8 cellular contexts compared by ENCODE assay signal in the genomic region with DNA sequence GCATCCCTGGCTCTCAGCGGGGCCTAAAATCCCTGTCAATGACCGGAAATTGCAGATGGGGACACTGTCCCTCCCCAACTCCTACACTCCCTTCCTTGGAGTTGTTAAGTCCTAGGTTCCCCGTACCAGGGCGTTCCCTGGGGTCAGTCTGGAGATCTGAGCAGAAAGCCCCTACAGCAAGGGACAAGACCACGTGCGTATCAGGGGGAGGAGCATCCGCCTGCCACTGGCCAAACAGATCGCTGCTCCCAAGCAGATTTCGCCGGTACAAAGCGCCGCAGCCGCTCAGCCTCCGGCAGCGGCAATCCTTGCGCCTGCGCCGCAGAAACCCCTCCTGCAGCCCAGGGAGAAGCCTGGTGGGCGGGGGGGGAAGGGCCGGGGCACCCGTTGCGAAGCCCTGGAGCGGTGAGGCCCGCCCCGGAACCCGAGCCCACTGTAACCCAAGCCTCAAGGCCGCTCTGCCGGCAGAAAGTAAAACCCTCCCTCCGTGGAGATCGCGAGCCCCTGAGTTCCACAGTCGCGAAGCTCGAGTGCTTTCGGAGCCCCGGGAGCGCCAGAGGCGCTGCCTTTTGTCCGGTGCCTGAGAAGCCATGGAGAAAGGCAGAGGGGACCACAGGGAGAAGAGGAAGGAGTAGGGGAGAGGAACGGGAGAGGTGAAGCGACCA. TPM values are rescaled to one million over a fixed set of nuclear protein-coding genes. Genes with fewer than 3 reads are reported as not detected.
A peak's percentile ranks its signal among the peaks of the same experiment; 100 is the strongest.
DNase-seq lines count a peak whose midpoint lies in the region; ATAC-seq and TF ChIP-seq lines count a peak whose summit lies in the region.

No MANE protein-coding gene starts in this region.

- no peaks in the 10 kb centered on the region for H3K27me3 ChIP-seq in HAP-1 (ENCODE audit: low read depth)

- no peak for TF ChIP-seq CTCF in endothelial cell (IDR thresholded peaks at IDR 0.05; ENCODE audit: unreplicated experiment)
- TF ChIP-seq CTCF in progenitor cell of endocrine pancreas (IDR thresholded peaks at IDR 0.05; ENCODE audit: unreplicated experiment), result no peak

- peak overlapping the region; percentile 78 for H3K4me3 Mint-ChIP-seq in endothelial cell (ENCODE audit: unreplicated experiment)
- peak overlapping the region; percentile 58 for H3K4me3 Mint-ChIP-seq in progenitor cell of endocrine pancreas (ENCODE audit: low read depth)
- H3K4me3 Mint-ChIP-seq in stimulated activated naive CD8-positive, alpha-beta T cell treated with anti-CD3 and anti-CD28 coated beads, Interleukin-15, amount 100 ng/mL, for 72 hours, result no peak overlapping the region
- H3K4me3 Mint-ChIP-seq in activated naive CD8-positive, alpha-beta T cell treated with anti-CD3 and anti-CD28 coated beads, Interleukin-2, amount 50 U/mL, for 24 hours, result no peak overlapping the region

- H3K4me3 ChIP-seq in HAP-1, result peak overlapping the region; percentile 74

- H3K27me3 Mint-ChIP-seq in endothelial cell (ENCODE audit: unreplicated experiment) (peaks cover 30% of the 10 kb centered on the region), progenitor cell of endocrine pancreas (peaks cover 78% of the 10 kb centered on the region)
- peaks cover 84% of the 10 kb centered on the region for H3K27me3 Mint-ChIP-seq in stimulated activated naive CD8-positive, alpha-beta T cell treated with anti-CD3 and anti-CD28 coated beads, Interleukin-15, amount 100 ng/mL, for 72 hours
- peaks cover 67% of the 10 kb centered on the region for H3K27me3 Mint-ChIP-seq in activated naive CD8-positive, alpha-beta T cell treated with anti-CD3 and anti-CD28 coated beads, Interleukin-2, amount 50 U/mL, for 24 hours

- in situ Hi-C loops in HAP-1 (cut with MboI; ENCODE audit: low sequenced_read_pairs), result no loop called here

- peaks cover 12% of the 10 kb centered on the region for H3K36me3 Mint-ChIP-seq in endothelial cell (ENCODE audit: low read depth, unreplicated experiment)
- no peaks in the 10 kb centered on the region for H3K36me3 Mint-ChIP-seq in progenitor cell of endocrine pancreas (ENCODE audit: insufficient read depth)
- peaks cover 4% of the 10 kb centered on the region for H3K36me3 Mint-ChIP-seq in activated naive CD8-positive, alpha-beta T cell treated with anti-CD3 and anti-CD28 coated beads, Interleukin-2, amount 50 U/mL, for 24 hours (ENCODE audit: low read depth)

- no peaks in the 10 kb centered on the region; the same call in 1 of the 2 replicates for H3K36me3 ChIP-seq in HAP-1 (replicated peaks)

- ATAC-seq in HG03139 (IDR thresholded peaks at IDR 0.05; ENCODE audit: unreplicated experiment), result no peak
- ATAC-seq in stimulated activated naive CD8-positive, alpha-beta T cell treated with anti-CD3 and anti-CD28 coated beads, Interleukin-15, amount 100 ng/mL, for 72 hours, result no peak
- no peak for ATAC-seq in activated naive CD8-positive, alpha-beta T cell treated with anti-CD3 and anti-CD28 coated beads, Interleukin-2, amount 50 U/mL, for 24 hours

- no peaks in the 10 kb centered on the region; the same call in 1 of the 2 replicates for H3K9me3 ChIP-seq in HAP-1

- H3K9me3 Mint-ChIP-seq in endothelial cell (ENCODE audit: unreplicated experiment) (no peaks in the 10 kb centered on the region), progenitor cell of endocrine pancreas (ENCODE audit: low read depth) (no peaks in the 10 kb centered on the region)
- H3K9me3 Mint-ChIP-seq in stimulated activated naive CD8-positive, alpha-beta T cell treated with anti-CD3 and anti-CD28 coated beads, Interleukin-15, amount 100 ng/mL, for 72 hours, result peaks cover 7 to 11% of the 10 kb centered on the region in 2 donors
- H3K9me3 Mint-ChIP-seq in activated naive CD8-positive, alpha-beta T cell treated with anti-CD3 and anti-CD28 coated beads, Interleukin-2, amount 50 U/mL, for 24 hours, result no peaks in the 10 kb centered on the region

- DNase-seq in HAP-1 (ENCODE audit: low spot score in 2 of 2), result peak; percentile 88 to 95
- peak; percentile 73 for DNase-seq in NCI-H345 treated with DMSO at 0.1 percent for 48 hours (lab: John Stamatoyannopoulos, UW; ENCODE audit: unreplicated experiment)
- DNase-seq in endothelial cell (ENCODE audit: low spot score), result peak; percentile 71
- DNase-seq in progenitor cell of endocrine pancreas (ENCODE audit: low spot score, unreplicated experiment), result peak; percentile 39
- DNase-seq in SW 1271 (lab: John Stamatoyannopoulos, UW), result no peak
- DNase-seq in stimulated activated naive CD8-positive, alpha-beta T cell treated with anti-CD3 and anti-CD28 coated beads, Interleukin-15, amount 100 ng/mL, for 72 hours, result no peak
- DNase-seq in activated naive CD8-positive, alpha-beta T cell treated with anti-CD3 and anti-CD28 coated beads, Interleukin-2, amount 50 U/mL, for 24 hours, result no peak

- H3K4me1 Mint-ChIP-seq in endothelial cell (ENCODE audit: unreplicated experiment), result peaks cover 27% of the 10 kb centered on the region
- H3K4me1 Mint-ChIP-seq in progenitor cell of endocrine pancreas (ENCODE audit: low read depth), result peaks cover 5% of the 10 kb centered on the region
- peaks cover 7% of the 10 kb centered on the region for H3K4me1 Mint-ChIP-seq in stimulated activated naive CD8-positive, alpha-beta T cell treated with anti-CD3 and anti-CD28 coated beads, Interleukin-15, amount 100 ng/mL, for 72 hours
- peaks cover 10% of the 10 kb centered on the region for H3K4me1 Mint-ChIP-seq in activated naive CD8-positive, alpha-beta T cell treated with anti-CD3 and anti-CD28 coated beads, Interleukin-2, amount 50 U/mL, for 24 hours

- H3K27ac Mint-ChIP-seq in endothelial cell (ENCODE audit: unreplicated experiment) (no peak overlapping the region), progenitor cell of endocrine pancreas (peak overlapping the region; percentile 71)
- H3K27ac Mint-ChIP-seq in stimulated activated naive CD8-positive, alpha-beta T cell treated with anti-CD3 and anti-CD28 coated beads, Interleukin-15, amount 100 ng/mL, for 72 hours, result peak overlapping the region in 1 of 2 donors; percentile 94
- H3K27ac Mint-ChIP-seq in activated naive CD8-positive, alpha-beta T cell treated with anti-CD3 and anti-CD28 coated beads, Interleukin-2, amount 50 U/mL, for 24 hours, result no peak overlapping the region

- H3K4me1 ChIP-seq in HAP-1, result peaks cover 39% of the 10 kb centered on the region

RNA-seq across cellular contexts. Expression of gene CRMP1, which starts 2.7 kb away (rescaled TPM):
- total RNA-seq in endothelial cell (ENCODE audit: unreplicated experiment) (71.2 TPM), progenitor cell of endocrine pancreas (17.6 and 18.2 TPM in 2 replicates)

Comparison
In these comparisons a context has a peak if more than half of its experiments do, and no peak if none do; other contexts are left out.
1. DNase-seq: peak in HAP-1 (2 of 2), NCI-H345 treated with DMSO at 0.1 percent for 48 hours (single experiment), endothelial cell (single experiment) and progenitor cell of endocrine pancreas (single experiment); none in SW 1271 (0 of 2), stimulated activated naive CD8-positive, alpha-beta T cell treated with anti-CD3 and anti-CD28 coated beads, Interleukin-15, amount 100 ng/mL, for 72 hours (0 of 2) and activated naive CD8-positive, alpha-beta T cell treated with anti-CD3 and anti-CD28 coated beads, Interleukin-2, amount 50 U/mL, for 24 hours (single experiment).
2. H3K4me3 Mint-ChIP-seq: peak in endothelial cell (single experiment) and progenitor cell of endocrine pancreas (single experiment); none in stimulated activated naive CD8-positive, alpha-beta T cell treated with anti-CD3 and anti-CD28 coated beads, Interleukin-15, amount 100 ng/mL, for 72 hours (0 of 2) and activated naive CD8-positive, alpha-beta T cell treated with anti-CD3 and anti-CD28 coated beads, Interleukin-2, amount 50 U/mL, for 24 hours (single experiment).